Comparison of ENCODE assay signal across 8 cellular contexts in genomic region chr6:141464490-141464889, GRCh38.
A peak's percentile ranks its signal among the peaks of the same experiment; 100 is the strongest.
DNase-seq lines count a peak whose midpoint lies in the region; ATAC-seq and TF ChIP-seq lines count a peak whose summit lies in the region.

No MANE protein-coding gene starts in this region.

- ATAC-seq in GM18520 (IDR thresholded peaks at IDR 0.05; ENCODE audit: unreplicated experiment): peak; percentile 56
- peak; percentile 62 for ATAC-seq in HG02870 (IDR thresholded peaks at IDR 0.05; ENCODE audit: unreplicated experiment)
- peak; percentile 84 for ATAC-seq in effector memory CD8-positive, alpha-beta T cell (replicated peaks)

- no peaks in the 10 kb centered on the region for H3K36me3 ChIP-seq in Karpas-422 (ENCODE audit: insufficient read depth, low read length)
- no peaks in the 10 kb centered on the region for H3K36me3 ChIP-seq in esophagus muscularis mucosa

- H3K4me3 ChIP-seq in Karpas-422 (ENCODE audit: low read length): no peak overlapping the region
- no peak overlapping the region for H3K4me3 ChIP-seq in esophagus muscularis mucosa
- no peak overlapping the region for H3K4me3 ChIP-seq in dorsolateral prefrontal cortex

- intact Hi-C loops in esophagus muscularis mucosa (cut with DNase I): no loop called here
- intact Hi-C loops in dorsolateral prefrontal cortex (cut with DNase I): no loop called here

- H3K9ac ChIP-seq in Karpas-422 (ENCODE audit: low read length): no peak overlapping the region

- 64% methylated on average over 2 of the region's 2 CpGs for WGBS in esophagus muscularis mucosa

- no peak for TF ChIP-seq EP300 in esophagus muscularis mucosa (IDR thresholded peaks at IDR 0.05)

- H3K9me2 ChIP-seq in Karpas-422 (replicated peaks; ENCODE audit: insufficient read depth, low read length): no peaks in the 10 kb centered on the region

- H3K9me3 ChIP-seq in Karpas-422 (ENCODE audit: low read length): no peaks in the 10 kb centered on the region
- no peaks in the 10 kb centered on the region for H3K9me3 ChIP-seq in esophagus muscularis mucosa

- TF ChIP-seq POLR2A in esophagus muscularis mucosa (IDR thresholded peaks at IDR 0.05; ENCODE audit: low read depth): no peak

- H3K4me2 ChIP-seq in Karpas-422 (ENCODE audit: low read depth, low read length, poor library complexity, severe bottlenecking): no peak overlapping the region

- H2AFZ ChIP-seq in Karpas-422 (ENCODE audit: low read length): no peak overlapping the region

- H3K27ac ChIP-seq in Karpas-422 (ENCODE audit: low read length) (no peak overlapping the region), esophagus muscularis mucosa (replicated peaks in 1 of 4) (no peak overlapping the region), dorsolateral prefrontal cortex (no peak overlapping the region)

- no peaks in the 10 kb centered on the region for H4K20me1 ChIP-seq in Karpas-422 (ENCODE audit: insufficient read depth, low read depth, low read length)

- no peaks in the 10 kb centered on the region for H3K9me3 Mint-ChIP-seq in effector memory CD8-positive, alpha-beta T cell

- no peak overlapping the region for H3K27ac Mint-ChIP-seq in effector memory CD8-positive, alpha-beta T cell

- no peaks in the 10 kb centered on the region for H3K4me1 ChIP-seq in Karpas-422 (ENCODE audit: low read length)
- peaks cover 0 to 5% (median 2%) of the 10 kb centered on the region in 4 donors for H3K4me1 ChIP-seq in esophagus muscularis mucosa

- H3K27me3 Mint-ChIP-seq in effector memory CD8-positive, alpha-beta T cell: no peaks in the 10 kb centered on the region

- TF ChIP-seq CTCF in esophagus muscularis mucosa (IDR thresholded peaks at IDR 0.05) (no peak), dorsolateral prefrontal cortex (IDR thresholded peaks at IDR 0.05 in 54 of 56, conservative IDR thresholded peaks at IDR 0.05 in 2 of 56; ENCODE audit: low read depth in 1 of 56, partially characterized antibody in 56 of 56) (no peak)

- H3K4me1 Mint-ChIP-seq in effector memory CD8-positive, alpha-beta T cell (ENCODE audit: low read depth in 2 of 2): peaks cover 0 to 19% of the 10 kb centered on the region in 2 donors

- H3K27me3 ChIP-seq in Karpas-422 (ENCODE audit: low read length) (no peaks in the 10 kb centered on the region), esophagus muscularis mucosa (no peaks in the 10 kb centered on the region), dorsolateral prefrontal cortex (no peaks in the 10 kb centered on the region)

- no peaks in the 10 kb centered on the region for H3K36me3 Mint-ChIP-seq in effector memory CD8-positive, alpha-beta T cell (ENCODE audit: insufficient read depth)

- no peaks in the 10 kb centered on the region for H3K79me2 ChIP-seq in Karpas-422 (ENCODE audit: low read length)

- no peak overlapping the region for H3K4me3 Mint-ChIP-seq in effector memory CD8-positive, alpha-beta T cell

- DNase-seq in NCI-H2081 treated with DMSO at 0.1 percent for 48 hours (lab: John Stamatoyannopoulos, UW) (peak; percentile 86), Karpas-422 (no peak), ecto neural progenitor cell (ENCODE audit: low spot score) (no peak), esophagus muscularis mucosa (ENCODE audit: extremely low spot score) (no peak), dorsolateral prefrontal cortex (no peak)
- DNase-seq in effector memory CD8-positive, alpha-beta T cell: no peak
